8 cellular contexts compared by ENCODE assay signal in the genomic region with DNA sequence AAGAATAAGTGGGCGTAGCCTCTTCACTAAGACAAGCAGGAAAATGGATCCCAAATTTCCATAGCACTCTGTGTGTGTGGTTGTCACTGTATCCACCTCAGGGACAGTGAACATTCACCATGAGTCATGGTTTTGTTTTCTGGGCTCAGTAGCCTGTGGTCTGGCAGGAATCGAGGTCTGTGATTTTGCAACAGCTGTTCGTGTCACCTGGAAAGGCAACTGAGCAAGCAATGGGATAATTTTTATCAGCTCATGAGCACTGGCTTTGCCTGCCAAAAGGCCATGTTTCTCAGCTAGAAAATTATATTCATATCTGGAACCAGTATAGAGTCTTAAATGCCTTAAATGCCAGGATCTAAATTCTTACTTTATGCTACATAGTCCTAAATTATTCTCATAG.
DNase-seq lines count a peak whose midpoint lies in the region; ATAC-seq and TF ChIP-seq lines count a peak whose summit lies in the region.

No MANE protein-coding gene starts in this region.

- H3K9ac ChIP-seq in GM23248, result peak overlapping the region; percentile 69

- no peak overlapping the region for H2AFZ ChIP-seq in GM23248

- peak overlapping the region; percentile 94 for H3K27ac ChIP-seq in GM23248
- H3K27ac ChIP-seq in heart left ventricle, result peak overlapping the region; percentile 65 to 90 (median 83)
- peak overlapping the region in 4 of 5 donors; percentile 47 to 75 (median 54) for H3K27ac ChIP-seq in stomach

- peak overlapping the region; percentile 42 for H3K4me2 ChIP-seq in GM23248 (ENCODE audit: unreplicated experiment)

- peak; percentile 86 for ATAC-seq in SK-N-SH treated with all-trans-retinoic acid at 6 μM for 48 hours
- peak; percentile 89 to 96 (median 95) for ATAC-seq in heart left ventricle
- no peak for ATAC-seq in HG02840 (IDR thresholded peaks at IDR 0.05; ENCODE audit: low FRiP score, unreplicated experiment)

- peaks cover 38% of the 10 kb centered on the region for H3K4me1 ChIP-seq in GM23248 (ENCODE audit: insufficient read depth)
- H3K4me1 ChIP-seq in heart left ventricle, result peaks cover 0 to 25% (median 12%) of the 10 kb centered on the region in 12 donors
- peaks cover 4 to 23% (median 16%) of the 10 kb centered on the region in 4 donors for H3K4me1 ChIP-seq in stomach

- H3K9me3 ChIP-seq in GM23248 (ENCODE audit: low read depth) (no peaks in the 10 kb centered on the region), heart left ventricle (peaks cover 0 to 8% (median 0%) of the 10 kb centered on the region in 12 donors), stomach (no peaks in the 10 kb centered on the region)

- H3K36me3 ChIP-seq in GM23248 (ENCODE audit: low read depth) (no peaks in the 10 kb centered on the region), heart left ventricle (no peaks in the 10 kb centered on the region), stomach (no peaks in the 10 kb centered on the region)

- TF ChIP-seq EP300 in stomach (IDR thresholded peaks at IDR 0.05), result no peak

- peaks cover 45% of the 10 kb centered on the region for H3F3A ChIP-seq in GM23248 (ENCODE audit: insufficient read depth)

- DNase-seq in GM23248 (peak; percentile 95), heart left ventricle (peak; percentile 56 to 83 (median 65)), stomach (peak; percentile 63)
- no peak for DNase-seq in activated CD8-positive, alpha-beta memory T cell treated with anti-CD3 and anti-CD28 coated beads, Interleukin-2, amount 50 U/mL, for 4 hours
- no peak for DNase-seq in activated naive CD4-positive, alpha-beta T cell treated with Interleukin-2 at 50 U/mL for 16 hours
- DNase-seq in activated T-cell treated with anti-CD3 and anti-CD28 coated beads, Interleukin-2, amount 50 U/mL, for 1 hour, result no peak

- intact Hi-C loops in heart left ventricle (cut with DNase I), result no loop called here
- intact Hi-C loops in stomach (cut with DNase I; ENCODE audit: low total_unique reads), result no loop called here

- WGBS in GM23248 (ENCODE audit: low coverage in 1 of 2, low lambda C conversion rate in 2 of 2, missing lambda C conversion rate in 2 of 2), 2 experiments, result 3 to 4% methylated on average over 3 of the region's 3 CpGs
- 42 to 54% (median 49%) methylated on average over 3 of the region's 3 CpGs for WGBS in heart left ventricle, 4 donors
- WGBS in stomach, 5 donors, result 43 to 49% (median 45%) methylated on average over 3 of the region's 3 CpGs

- TF ChIP-seq CTCF in heart left ventricle (IDR thresholded peaks at IDR 0.05), result no peak
- TF ChIP-seq CTCF in stomach (IDR thresholded peaks at IDR 0.05), result no peak

- H3K79me2 ChIP-seq in GM23248 (ENCODE audit: insufficient read depth), result no peaks in the 10 kb centered on the region

- in situ Hi-C loops in GM23248 (cut with MboI), result no loop called here

- no peaks in the 10 kb centered on the region for H3K9me2 ChIP-seq in GM23248 (ENCODE audit: insufficient read depth)

- no peak for TF ChIP-seq POLR2A in heart left ventricle (IDR thresholded peaks at IDR 0.05)
- TF ChIP-seq POLR2A in stomach (IDR thresholded peaks at IDR 0.05), result no peak

- no peaks in the 10 kb centered on the region for H4K20me1 ChIP-seq in GM23248 (ENCODE audit: insufficient read depth)

- no peaks in the 10 kb centered on the region for H3K27me3 ChIP-seq in GM23248 (replicated peaks; ENCODE audit: insufficient read depth)
- no peaks in the 10 kb centered on the region for H3K27me3 ChIP-seq in heart left ventricle
- H3K27me3 ChIP-seq in stomach, result no peaks in the 10 kb centered on the region

- H3K4me3 ChIP-seq in GM23248 (no peak overlapping the region), heart left ventricle (no peak overlapping the region), stomach (no peak overlapping the region)

TF ChIP-seq in SK-N-SH treated with all-trans-retinoic acid at 6 μM for 48 hours, 23 proteins besides CTCF, POLR2A, EP300 and RAD21:
- TF ChIP-seq PATZ1 (CRISPR knock-in tag; IDR thresholded peaks at IDR 0.05; ENCODE audit: borderline replicate concordance) (no peak), ZNF70 (CRISPR knock-in tag; IDR thresholded peaks at IDR 0.05) (no peak), ZFP30 (CRISPR knock-in tag; IDR thresholded peaks at IDR 0.05) (no peak)
TF ChIP-seq in SK-N-SH treated with all-trans-retinoic acid at 6 μM for 48 hours: peak in this region for 0.

Comparison
In these comparisons a context has a peak if more than half of its experiments do, and no peak if none do; other contexts are left out.
1. DNase-seq: peak in GM23248 (single experiment), heart left ventricle (5 of 5) and stomach (single experiment); none in activated CD8-positive, alpha-beta memory T cell treated with anti-CD3 and anti-CD28 coated beads, Interleukin-2, amount 50 U/mL, for 4 hours (single experiment), activated naive CD4-positive, alpha-beta T cell treated with Interleukin-2 at 50 U/mL for 16 hours (single experiment) and activated T-cell treated with anti-CD3 and anti-CD28 coated beads, Interleukin-2, amount 50 U/mL, for 1 hour (single experiment).
2. Peak in every context shown above with its lines, with median percentiles within 50 percentile points of each other: H3K27ac ChIP-seq.